Comparison of ENCODE assay signal across 30 cellular contexts in genomic region chr13:20498129-20498528, GRCh38.
"Had no signal": no experiment of that assay in that cellular context is flagged by ENCODE, and none has a peak within 500 bp of the region (broad histone marks: within the 10 kb centered on the region; RNA-seq: fewer than 3 reads in every experiment).

No MANE protein-coding gene starts in this region.

- H3K9me3 ChIP-seq: ascending aorta, colonic mucosa, esophagus squamous epithelium, gastroesophageal sphincter had no signal

- H3K27me3 ChIP-seq: ascending aorta, breast epithelium, cardiac muscle cell, colonic mucosa, esophagus squamous epithelium, gastroesophageal sphincter had no signal

- H3K4me1 ChIP-seq: breast epithelium, colonic mucosa had no signal

- H3K4me3 ChIP-seq: ascending aorta, breast epithelium, cardiac muscle cell, colonic mucosa, esophagus squamous epithelium, gastroesophageal sphincter had no signal

- H3K36me3 ChIP-seq: breast epithelium, cardiac muscle cell, colonic mucosa, esophagus squamous epithelium had no signal

- H3K27ac ChIP-seq: ascending aorta, breast epithelium, cardiac muscle cell, colonic mucosa, epithelial cell of prostate, esophagus squamous epithelium, gastroesophageal sphincter had no signal

- ATAC-seq: activated CD4-positive, alpha-beta T cell treated with anti-CD3 and anti-CD28 coated beads for 36 hours; activated CD8-positive, alpha-beta memory T cell treated with anti-CD3 and anti-CD28 coated beads, Interleukin-2, amount 10 ng/mL, durations not matched to agents 7 days and 5 days; activated CD8-positive, alpha-beta T cell treated with anti-CD3 and anti-CD28 coated beads, Interleukin-2, amount 10 ng/mL, durations not matched to agents 7 days and 5 days; activated naive CD4-positive, alpha-beta T cell treated with anti-CD3 and anti-CD28 coated beads, Interleukin-2, amount 50 U/mL, for 72 hours; gastroesophageal sphincter; T-cell had no signal

- FAIRE-seq: endometrium, endothelial cell of umbilical vein had no signal

- DNase-seq: activated CD4-positive, alpha-beta memory T cell treated with anti-CD3 and anti-CD28 coated beads for 36 hours; activated CD4-positive, alpha-beta T cell treated with anti-CD3 and anti-CD28 coated beads for 36 hours; activated CD4-positive, alpha-beta T cell treated with anti-CD3 and anti-CD28 coated beads, Interleukin-2, amount 10 ng/mL, durations not matched to agents 24 days and 14 days; activated CD4-positive, CD25-positive, alpha-beta regulatory T cell; activated CD4-positive, CD25-positive, alpha-beta regulatory T cell treated with anti-CD3 and anti-CD28 coated beads, Interleukin-2, amount 50 U/mL, for 72 hours; activated CD8-positive, alpha-beta memory T cell treated with anti-CD3 and anti-CD28 coated beads, Interleukin-2, amount 10 ng/mL, durations not matched to agents 7 days and 5 days; activated CD8-positive, alpha-beta memory T cell treated with anti-CD3 and anti-CD28 coated beads, Interleukin-2, amount 50 U/mL, for 4 hours; activated CD8-positive, alpha-beta T cell treated with anti-CD3 and anti-CD28 coated beads, Interleukin-2, amount 10 ng/mL, durations not matched to agents 7 days and 5 days; activated gamma-delta T cell; activated naive CD4-positive, alpha-beta T cell; activated naive CD4-positive, alpha-beta T cell treated with anti-CD3 and anti-CD28 coated beads, Interleukin-2, amount 10 ng/mL, durations not matched to agents 7 days and 5 days; activated naive CD8-positive, alpha-beta T cell treated with anti-CD3 and anti-CD28 coated beads, Interleukin-2, amount 10 ng/mL, durations not matched to agents 7 days and 5 days; activated T-cell treated with anti-CD3 and anti-CD28 coated beads, Interleukin-2, amount 50 U/mL, for 1 hour; activated T-cell treated with anti-CD3 and anti-CD28 coated beads, Interleukin-2, amount 50 U/mL, for 48 hours; central memory CD4-positive, alpha-beta T cell; cerebellar nuclear complex; colonic mucosa; effector CD8-positive, alpha-beta T cell; esophagus squamous epithelium; foreskin melanocyte; T-cell; T1000 had no signal
